In the genomic region with DNA sequence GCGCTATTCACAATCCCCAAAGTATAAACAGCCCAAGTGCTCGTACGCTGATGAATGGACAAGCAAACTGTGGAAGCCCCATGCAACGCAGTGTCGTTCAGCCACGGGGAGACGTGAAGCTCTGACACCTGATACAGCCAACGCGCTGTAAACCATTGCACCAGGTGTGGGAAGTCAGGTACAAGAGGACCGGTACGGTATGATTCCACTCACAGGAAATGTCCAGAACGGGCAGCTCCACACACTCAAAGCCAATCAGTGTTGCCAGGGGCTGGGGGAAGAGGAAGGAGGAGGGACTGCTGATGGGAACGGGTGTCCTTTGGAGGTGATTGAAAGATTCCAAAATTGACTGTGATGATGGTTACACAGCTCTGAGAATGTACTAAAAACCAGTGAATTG, we compare ENCODE assay signal across 30 cellular contexts.
A peak's percentile ranks its signal among the peaks of the same experiment; 100 is the strongest.
DNase-seq lines count a peak whose midpoint lies in the region; ATAC-seq and TF ChIP-seq lines count a peak whose summit lies in the region.
"Had no signal": no experiment of that assay in that cellular context is flagged by ENCODE, and none has a peak within 500 bp of the region (broad histone marks: within the 10 kb centered on the region; RNA-seq: fewer than 3 reads in every experiment).

No MANE protein-coding gene starts in this region.

- no peaks in the 10 kb centered on the region for H3K4me1 ChIP-seq in endodermal cell (ENCODE audit: control insufficient read depth, insufficient read depth, low read length)

- no peak overlapping the region for H3K9ac ChIP-seq in endodermal cell (ENCODE audit: extremely low read depth, low read length, poor library complexity, severe bottlenecking)
- H3K9ac ChIP-seq: KMS-11 had no signal

- H3K4me3 Mint-ChIP-seq in natural killer cell (no peak overlapping the region), endodermal cell (no peak overlapping the region)
- no peak overlapping the region for H3K4me3 Mint-ChIP-seq in natural killer cell treated with Interleukin-12 subunit alpha and Interleukin-12 subunit beta and Interleukin-15 and Interleukin-18, amount 100 ng/mL, for 72 hours
- H3K4me3 Mint-ChIP-seq in activated CD8-positive, alpha-beta T cell treated with anti-CD3 and anti-CD28 coated beads, Interleukin-2, amount 10 ng/mL, durations not matched to agents 7 days and 5 days, result no peak overlapping the region
- no peak overlapping the region for H3K4me3 Mint-ChIP-seq in stimulated activated naive B cell treated with anti-CD40 and anti-IgM and Interleukin-4, amounts not matched to agents 10 μg/mL and 1 μg/mL and 100 μg/mL, for 72 hours
- H3K4me3 Mint-ChIP-seq: dendritic cell treated with granulocyte-macrophage colony-stimulating factor and Interleukin-4, amounts not matched to agents 40 ng/mL and 50 ng/mL, for 4 days; naive thymus-derived CD8-positive, alpha-beta T cell; stimulated activated memory B cell treated with anti-CD40 and anti-IgM and Interleukin-4, amounts not matched to agents 10 μg/mL and 1 μg/mL and 100 μg/mL, for 72 hours; T-cell had no signal

- CTCF ChIA-PET in activated CD8-positive, alpha-beta T cell treated with anti-CD3 and anti-CD28 coated beads, Interleukin-2, amount 10 ng/mL, durations not matched to agents 7 days and 5 days (lab: Charles Lee), result interaction anchor here (2.3 kb wide), 1 partner anchor 267 kb away, joined by 12 read pairs; no protein-coding TSS in a partner anchor

- intact Hi-C loops in natural killer cell (cut with micrococcal nuclease), result no loop called here

- peaks cover 16 to 21% of the 10 kb centered on the region in 2 donors for H3K4me1 Mint-ChIP-seq in natural killer cell
- peaks cover 10 to 18% of the 10 kb centered on the region in 2 donors for H3K4me1 Mint-ChIP-seq in natural killer cell treated with Interleukin-12 subunit alpha and Interleukin-12 subunit beta and Interleukin-15 and Interleukin-18, amount 100 ng/mL, for 72 hours (ENCODE audit: low read depth in 2 of 2)
- no peaks in the 10 kb centered on the region for H3K4me1 Mint-ChIP-seq in endodermal cell
- peaks cover 32% of the 10 kb centered on the region for H3K4me1 Mint-ChIP-seq in activated CD8-positive, alpha-beta T cell treated with anti-CD3 and anti-CD28 coated beads, Interleukin-2, amount 10 ng/mL, durations not matched to agents 7 days and 5 days (ENCODE audit: low read depth)
- H3K4me1 Mint-ChIP-seq in stimulated activated naive B cell treated with anti-CD40 and anti-IgM and Interleukin-4, amounts not matched to agents 10 μg/mL and 1 μg/mL and 100 μg/mL, for 72 hours, result peaks cover 5 to 7% of the 10 kb centered on the region in 2 donors

- peaks cover 7% of the 10 kb centered on the region for H3K36me3 Mint-ChIP-seq in natural killer cell
- peaks cover 6% of the 10 kb centered on the region for H3K36me3 Mint-ChIP-seq in natural killer cell treated with Interleukin-12 subunit alpha and Interleukin-12 subunit beta and Interleukin-15 and Interleukin-18, amount 100 ng/mL, for 72 hours
- H3K36me3 Mint-ChIP-seq in endodermal cell (ENCODE audit: low read depth), result peaks cover 6% of the 10 kb centered on the region
- peaks cover 2% of the 10 kb centered on the region for H3K36me3 Mint-ChIP-seq in activated CD8-positive, alpha-beta T cell treated with anti-CD3 and anti-CD28 coated beads, Interleukin-2, amount 10 ng/mL, durations not matched to agents 7 days and 5 days (ENCODE audit: low read depth)
- H3K36me3 Mint-ChIP-seq in stimulated activated naive B cell treated with anti-CD40 and anti-IgM and Interleukin-4, amounts not matched to agents 10 μg/mL and 1 μg/mL and 100 μg/mL, for 72 hours, result peaks cover 6 to 14% of the 10 kb centered on the region in 2 donors

- no peaks in the 10 kb centered on the region for H3K27me3 Mint-ChIP-seq in natural killer cell (ENCODE audit: low read depth in 2 of 2)
- no peaks in the 10 kb centered on the region for H3K27me3 Mint-ChIP-seq in natural killer cell treated with Interleukin-12 subunit alpha and Interleukin-12 subunit beta and Interleukin-15 and Interleukin-18, amount 100 ng/mL, for 72 hours
- no peaks in the 10 kb centered on the region for H3K27me3 Mint-ChIP-seq in endodermal cell (ENCODE audit: insufficient read depth)
- peaks cover 3% of the 10 kb centered on the region for H3K27me3 Mint-ChIP-seq in activated CD8-positive, alpha-beta T cell treated with anti-CD3 and anti-CD28 coated beads, Interleukin-2, amount 10 ng/mL, durations not matched to agents 7 days and 5 days (ENCODE audit: low read depth)
- peaks cover 0 to 4% of the 10 kb centered on the region in 2 donors for H3K27me3 Mint-ChIP-seq in stimulated activated naive B cell treated with anti-CD40 and anti-IgM and Interleukin-4, amounts not matched to agents 10 μg/mL and 1 μg/mL and 100 μg/mL, for 72 hours
- H3K27me3 Mint-ChIP-seq: dendritic cell treated with granulocyte-macrophage colony-stimulating factor and Interleukin-4, amounts not matched to agents 40 ng/mL and 50 ng/mL, for 4 days; naive thymus-derived CD8-positive, alpha-beta T cell; T-cell had no signal

- ATAC-seq in natural killer cell, result no peak
- ATAC-seq in natural killer cell treated with Interleukin-12 subunit alpha and Interleukin-12 subunit beta and Interleukin-15 and Interleukin-18, amount 100 ng/mL, for 72 hours, result no peak
- ATAC-seq in activated CD8-positive, alpha-beta T cell treated with anti-CD3 and anti-CD28 coated beads, Interleukin-2, amount 10 ng/mL, durations not matched to agents 7 days and 5 days, result no peak
- ATAC-seq in stimulated activated naive B cell treated with anti-CD40 and anti-IgM and Interleukin-4, amounts not matched to agents 10 μg/mL and 1 μg/mL and 100 μg/mL, for 72 hours (replicated peaks), result no peak
- ATAC-seq: gastrocnemius medialis; naive thymus-derived CD8-positive, alpha-beta T cell; stimulated activated memory B cell treated with anti-CD40 and anti-IgM and Interleukin-4, amounts not matched to agents 10 μg/mL and 1 μg/mL and 100 μg/mL, for 72 hours; T-cell had no signal

- H3K4me3 ChIP-seq in endodermal cell (ENCODE audit: low read length), result no peak overlapping the region
- H3K4me3 ChIP-seq: gastrocnemius medialis, lung, MG63, upper lobe of left lung had no signal

- H3K27ac Mint-ChIP-seq in natural killer cell, result no peak overlapping the region
- H3K27ac Mint-ChIP-seq in natural killer cell treated with Interleukin-12 subunit alpha and Interleukin-12 subunit beta and Interleukin-15 and Interleukin-18, amount 100 ng/mL, for 72 hours, result no peak overlapping the region
- no peak overlapping the region for H3K27ac Mint-ChIP-seq in endodermal cell
- H3K27ac Mint-ChIP-seq in activated CD8-positive, alpha-beta T cell treated with anti-CD3 and anti-CD28 coated beads, Interleukin-2, amount 10 ng/mL, durations not matched to agents 7 days and 5 days, result no peak overlapping the region
- H3K27ac Mint-ChIP-seq in stimulated activated naive B cell treated with anti-CD40 and anti-IgM and Interleukin-4, amounts not matched to agents 10 μg/mL and 1 μg/mL and 100 μg/mL, for 72 hours, result no peak overlapping the region
- H3K27ac Mint-ChIP-seq: dendritic cell treated with granulocyte-macrophage colony-stimulating factor and Interleukin-4, amounts not matched to agents 40 ng/mL and 50 ng/mL, for 4 days; naive thymus-derived CD8-positive, alpha-beta T cell; stimulated activated memory B cell treated with anti-CD40 and anti-IgM and Interleukin-4, amounts not matched to agents 10 μg/mL and 1 μg/mL and 100 μg/mL, for 72 hours; T-cell had no signal

- peak; percentile 56 for DNase-seq in DMS153 (lab: John Stamatoyannopoulos, UW)
- no peak for DNase-seq in DMS153 treated with DMSO at 0.1 percent for 48 hours (lab: John Stamatoyannopoulos, UW; ENCODE audit: unreplicated experiment)
- peak; percentile 3 for DNase-seq in natural killer cell
- no peak for DNase-seq in natural killer cell treated with Interleukin-12 subunit alpha and Interleukin-12 subunit beta and Interleukin-15 and Interleukin-18, amount 100 ng/mL, for 72 hours (ENCODE audit: low spot score)
- peak; percentile 22 for DNase-seq in endodermal cell
- DNase-seq in activated CD8-positive, alpha-beta T cell treated with anti-CD3 and anti-CD28 coated beads, Interleukin-2, amount 10 ng/mL, durations not matched to agents 7 days and 5 days, result no peak
- no peak for DNase-seq in stimulated activated naive B cell treated with anti-CD40 and anti-IgM and Interleukin-4, amounts not matched to agents 10 μg/mL and 1 μg/mL and 100 μg/mL, for 72 hours
- DNase-seq in T-helper 9 cell, result no peak
- DNase-seq: activated CD4-positive, alpha-beta T cell treated with anti-CD3 and anti-CD28 coated beads, Interleukin-2, amount 50 U/mL, for 4 hours; activated CD4-positive, CD25-positive, alpha-beta regulatory T cell; Calu3; central memory CD4-positive, alpha-beta T cell; DND-41; GF-D8; MG63; NCI-H1105; NCI-H2029; NCI-H446; NK-92 treated with Interleukin-12 subunit alpha and Interleukin-12 subunit beta, amount 100 ng/mL, for 24 hours; substantia nigra had no signal

- H3K9me3 ChIP-seq in endodermal cell (ENCODE audit: control insufficient read depth, low read length), result peaks cover 9% of the 10 kb centered on the region

- no peak overlapping the region for H3K27ac ChIP-seq in endodermal cell (ENCODE audit: low read depth, low read length)
- H3K27ac ChIP-seq: 22Rv1, C4-2B, gastrocnemius medialis, upper lobe of left lung had no signal

- peaks cover 3 to 6% of the 10 kb centered on the region in 2 donors for H3K9me3 Mint-ChIP-seq in natural killer cell
- peaks cover 4% of the 10 kb centered on the region for H3K9me3 Mint-ChIP-seq in natural killer cell treated with Interleukin-12 subunit alpha and Interleukin-12 subunit beta and Interleukin-15 and Interleukin-18, amount 100 ng/mL, for 72 hours
- peaks cover 12% of the 10 kb centered on the region for H3K9me3 Mint-ChIP-seq in endodermal cell
- H3K9me3 Mint-ChIP-seq in activated CD8-positive, alpha-beta T cell treated with anti-CD3 and anti-CD28 coated beads, Interleukin-2, amount 10 ng/mL, durations not matched to agents 7 days and 5 days (ENCODE audit: insufficient read depth), result peaks cover 5% of the 10 kb centered on the region
- H3K9me3 Mint-ChIP-seq in stimulated activated naive B cell treated with anti-CD40 and anti-IgM and Interleukin-4, amounts not matched to agents 10 μg/mL and 1 μg/mL and 100 μg/mL, for 72 hours, result peaks cover 12 to 13% of the 10 kb centered on the region in 2 donors

- no peaks in the 10 kb centered on the region for H3K36me3 ChIP-seq in endodermal cell (ENCODE audit: control insufficient read depth, insufficient read depth, low read length)
- H3K36me3 ChIP-seq: gastrocnemius medialis, MG63, upper lobe of left lung had no signal

- POLR2A ChIA-PET in activated CD8-positive, alpha-beta T cell treated with anti-CD3 and anti-CD28 coated beads, Interleukin-2, amount 10 ng/mL, durations not matched to agents 7 days and 5 days (lab: Charles Lee), result no interaction called here

- WGBS in endodermal cell (ENCODE audit: insufficient coverage in 1 of 2, insufficient read length in 1 of 2), 2 experiments, result 88% methylated on average over 10 to 13 of the region's 13 CpGs

- H3K27me3 ChIP-seq in endodermal cell (ENCODE audit: control insufficient read depth, insufficient read depth, low read length, poor library complexity, severe bottlenecking), result no peaks in the 10 kb centered on the region
- H3K27me3 ChIP-seq: gastrocnemius medialis, MG63, upper lobe of left lung had no signal

- TF ChIP-seq CTCF in natural killer cell (IDR thresholded peaks at IDR 0.05), result no peak
- no peak for TF ChIP-seq CTCF in endodermal cell (conservative IDR thresholded peaks at IDR 0.05)

Comparison
In these comparisons a context has a peak if more than half of its experiments do, and no peak if none do; other contexts are left out.
1. DNase-seq: peak in DMS153 (single experiment), natural killer cell (single experiment) and endodermal cell (single experiment); none in DMS153 treated with DMSO at 0.1 percent for 48 hours (single experiment), natural killer cell treated with Interleukin-12 subunit alpha and Interleukin-12 subunit beta and Interleukin-15 and Interleukin-18, amount 100 ng/mL, for 72 hours (single experiment), activated CD8-positive, alpha-beta T cell treated with anti-CD3 and anti-CD28 coated beads, Interleukin-2, amount 10 ng/mL, durations not matched to agents 7 days and 5 days (single experiment), stimulated activated naive B cell treated with anti-CD40 and anti-IgM and Interleukin-4, amounts not matched to agents 10 μg/mL and 1 μg/mL and 100 μg/mL, for 72 hours (single experiment) and T-helper 9 cell (single experiment).